Comparison of ENCODE assay signal across 8 cellular contexts in the genomic region with DNA sequence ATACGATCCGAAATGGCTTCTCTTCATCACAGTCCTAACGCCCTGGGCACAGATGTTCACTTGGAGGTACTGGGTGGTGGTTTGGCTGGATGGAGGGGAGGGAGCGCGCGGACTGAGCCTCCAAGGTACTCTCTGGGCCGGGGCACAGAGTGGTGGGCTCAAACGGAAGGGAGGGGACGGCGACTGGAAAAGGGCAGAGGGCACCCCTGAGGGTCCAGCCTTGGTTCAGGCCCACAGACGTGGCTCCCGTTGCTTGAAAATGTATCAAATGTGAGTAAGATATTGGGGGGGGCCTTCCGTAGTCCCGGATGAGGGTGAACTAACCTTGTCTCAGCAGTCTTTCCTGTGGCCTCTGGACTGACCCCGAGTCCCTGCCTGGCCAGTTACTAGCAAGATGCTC. TPM values are rescaled to one million over a fixed set of nuclear protein-coding genes. Genes with fewer than 3 reads are reported as not detected.
DNase-seq lines count a peak whose midpoint lies in the region; ATAC-seq and TF ChIP-seq lines count a peak whose summit lies in the region.

No MANE protein-coding gene starts in this region.

- in situ Hi-C loops in astrocyte of the spinal cord (cut with HindIII; ENCODE audit: low sequenced_read_pairs): no loop called here

- H3K4ac ChIP-seq in neuronal stem cell (ENCODE audit: low read length): no peak overlapping the region

- H3K36me3 ChIP-seq in neuronal stem cell (replicated peaks in 1 of 2; ENCODE audit: control insufficient read depth in 2 of 2, insufficient read depth in 2 of 2, low read length in 2 of 2): no peaks in the 10 kb centered on the region

- no peak overlapping the region for H3K18ac ChIP-seq in neuronal stem cell (ENCODE audit: low read length)

- WGBS in neuronal stem cell (ENCODE audit: extremely low coverage in 2 of 2, insufficient read length in 2 of 2, insufficient replicate concordance in 1 of 2), 2 donors: no CpG with 5 or more reads among the region's 15 CpGs

- ATAC-seq in HG02870 (IDR thresholded peaks at IDR 0.05; ENCODE audit: unreplicated experiment): peak; percentile 25
- ATAC-seq in GM18861 (IDR thresholded peaks at IDR 0.05; ENCODE audit: unreplicated experiment): no peak

- peak overlapping the region; percentile 66 for H3K4me2 ChIP-seq in neuronal stem cell (ENCODE audit: insufficient read depth, low read length, poor library complexity, severe bottlenecking)

- TF ChIP-seq CTCF in GM12865 (IDR thresholded peaks at IDR 0.05; ENCODE audit: insufficient read depth, low read depth, low read length, missing control alignments) (no peak), astrocyte of the spinal cord (IDR thresholded peaks at IDR 0.05; ENCODE audit: low read depth, low read length) (no peak)

- peaks cover 3 to 75% (median 13%) of the 10 kb centered on the region in 3 experiments for H3K27me3 ChIP-seq in neuronal stem cell (ENCODE audit: control insufficient read depth in 3 of 3, insufficient read depth in 3 of 3, low read depth in 1 of 3, low read length in 3 of 3)

- H3K14ac ChIP-seq in neuronal stem cell (ENCODE audit: low read length): no peak overlapping the region

- H3K27ac ChIP-seq in neuronal stem cell (replicated peaks; ENCODE audit: low read length): no peak overlapping the region

- DNase-seq in GM12865 (ENCODE audit: low read depth) (no peak), astrocyte of the spinal cord (ENCODE audit: low read depth, low spot score) (no peak), neuronal stem cell (ENCODE audit: low spot score) (no peak), GM19238 (ENCODE audit: insufficient read length, low spot score) (no peak), SIG-M5 (lab: John Stamatoyannopoulos, UW) (no peak), NCI-H187 (lab: John Stamatoyannopoulos, UW) (no peak)

- H3K9me3 ChIP-seq in neuronal stem cell (replicated peaks in 1 of 2; ENCODE audit: control insufficient read depth in 2 of 2, insufficient read depth in 1 of 2, low read depth in 1 of 2, low read length in 2 of 2): no peaks in the 10 kb centered on the region

- no peak overlapping the region for H3K23ac ChIP-seq in neuronal stem cell (ENCODE audit: low read depth, low read length, poor library complexity)

- H4K8ac ChIP-seq in neuronal stem cell (ENCODE audit: low read depth, low read length): no peak overlapping the region

- H2BK5ac ChIP-seq in neuronal stem cell (ENCODE audit: low read length): no peak overlapping the region

- H3K9ac ChIP-seq in neuronal stem cell (ENCODE audit: low read depth, low read length, poor library complexity): no peak overlapping the region

- no peak overlapping the region for H2AK5ac ChIP-seq in neuronal stem cell (ENCODE audit: low read depth, low read length)

- H2AFZ ChIP-seq in neuronal stem cell (ENCODE audit: low read length): peak overlapping the region; percentile 33

- no peaks in the 10 kb centered on the region for H3K79me1 ChIP-seq in neuronal stem cell (ENCODE audit: low read depth, low read length)

- no peak overlapping the region for H2BK15ac ChIP-seq in neuronal stem cell (ENCODE audit: low read length)

- no peak overlapping the region for H4K91ac ChIP-seq in neuronal stem cell (ENCODE audit: low read depth, low read length, poor library complexity)

- no peak overlapping the region for H2BK12ac ChIP-seq in neuronal stem cell (ENCODE audit: low read length)

- H3K4me3 ChIP-seq in GM12865 (ENCODE audit: low read depth, low read length) (peak overlapping the region; percentile 75), astrocyte of the spinal cord (ENCODE audit: low read depth, low read length) (peak overlapping the region; percentile 9), neuronal stem cell (ENCODE audit: low read length in 2 of 2) (no peak overlapping the region)

- no peak overlapping the region for H2BK120ac ChIP-seq in neuronal stem cell (ENCODE audit: low read depth, low read length)

- peaks cover 0 to 3% of the 10 kb centered on the region in 2 donors for H3K4me1 ChIP-seq in neuronal stem cell (ENCODE audit: control insufficient read depth in 2 of 2, insufficient read depth in 1 of 2, low read depth in 1 of 2, low read length in 2 of 2)

RNA-seq across cellular contexts. Expression of gene IL12RB2, which starts 0.5 kb away (rescaled TPM):
- polyA plus RNA-seq in neuronal stem cell (2013, experiment 1 of 2): 0.08 TPM
- 0.26 TPM for polyA plus RNA-seq in neuronal stem cell (2013, experiment 2 of 2)

Comparison
In these comparisons a context has a peak if more than half of its experiments do, and no peak if none do; other contexts are left out.
1. H3K4me3 ChIP-seq: peak in GM12865 (single experiment) and astrocyte of the spinal cord (single experiment); none in neuronal stem cell (0 of 2).